29 cellular contexts compared by ENCODE assay signal in genomic region chrX:116726806-116727205, GRCh38.
"Had no signal": no experiment of that assay in that cellular context is flagged by ENCODE, and none has a peak within 500 bp of the region (broad histone marks: within the 10 kb centered on the region; RNA-seq: fewer than 3 reads in every experiment).

No MANE protein-coding gene starts in this region.

- H3K9me3 ChIP-seq: ascending aorta, body of pancreas had no signal

- DNase-seq: activated CD4-positive, alpha-beta T cell treated with anti-CD3 and anti-CD28 coated beads for 36 hours; activated CD4-positive, alpha-beta T cell treated with anti-CD3 and anti-CD28 coated beads, Interleukin-2, amount 50 U/mL, for 1 hour; activated CD8-positive, alpha-beta memory T cell treated with anti-CD3 and anti-CD28 coated beads, Interleukin-2, amount 50 U/mL, for 48 hours; activated CD8-positive, alpha-beta T cell treated with anti-CD3 and anti-CD28 coated beads for 36 hours; activated effector memory CD4-positive, alpha-beta T cell treated with Interleukin-2 at 50 U/mL for 16 hours; activated naive CD4-positive, alpha-beta T cell; activated naive CD8-positive, alpha-beta T cell treated with anti-CD3 and anti-CD28 coated beads, Interleukin-2, amount 50 U/mL, for 24 hours; activated T-cell treated with anti-CD3 and anti-CD28 coated beads, Interleukin-2, amount 50 U/mL, for 1 hour; amniotic stem cell; body of pancreas; NCI-H1092; NCI-H1417 treated with DMSO at 0.1 percent for 48 hours; NCI-H1694; NCI-H2029; NCI-H2107; NCI-H2171 treated with DMSO at 0.1 percent for 48 hours; NCI-H226; NCI-H526; NCI-H82; OCI-M1; RPMI8226; T-helper 1 cell had no signal

- H3K27me3 ChIP-seq: ascending aorta, body of pancreas had no signal

- H3K27ac Mint-ChIP-seq: activated CD4-positive, alpha-beta T cell treated with anti-CD3 and anti-CD28 coated beads for 36 hours; activated CD8-positive, alpha-beta T cell treated with anti-CD3 and anti-CD28 coated beads for 36 hours; activated naive CD4-positive, alpha-beta T cell treated with anti-CD3 and anti-CD28 coated beads, Interleukin-2, amount 50 U/mL, for 72 hours; activated naive CD8-positive, alpha-beta T cell treated with anti-CD3 and anti-CD28 coated beads, Interleukin-2, amount 50 U/mL, for 24 hours; activated T-helper 1 cell treated with anti-CD3 and anti-CD28 coated beads, Interleukin-12 subunit alpha, Interleukin-12 subunit beta, Interleukin-2, Interleukin-4 antibody, amounts not matched to agents 30 ng/mL and 10 ng/mL and 1 ng/mL, durations not matched to agents 14 hours and 24 hours and 36 hours had no signal

- H3K36me3 ChIP-seq: ascending aorta had no signal

- H3K4me1 ChIP-seq: ascending aorta, body of pancreas had no signal

- H3K4me2 ChIP-seq: KMS-11 had no signal

- H3K27me3 Mint-ChIP-seq: activated CD4-positive, alpha-beta T cell treated with anti-CD3 and anti-CD28 coated beads for 36 hours; activated CD8-positive, alpha-beta T cell treated with anti-CD3 and anti-CD28 coated beads for 36 hours; activated naive CD8-positive, alpha-beta T cell treated with anti-CD3 and anti-CD28 coated beads, Interleukin-2, amount 50 U/mL, for 24 hours; central memory CD8-positive, alpha-beta T cell had no signal

- H3K27ac ChIP-seq: ascending aorta, body of pancreas, KMS-11, SK-N-MC, VCaP had no signal

- H3K9ac ChIP-seq: KMS-11 had no signal

- H3K4me3 Mint-ChIP-seq: activated CD4-positive, alpha-beta T cell treated with anti-CD3 and anti-CD28 coated beads for 36 hours; activated CD8-positive, alpha-beta T cell treated with anti-CD3 and anti-CD28 coated beads for 36 hours; activated naive CD8-positive, alpha-beta T cell treated with anti-CD3 and anti-CD28 coated beads, Interleukin-2, amount 50 U/mL, for 24 hours; activated T-helper 1 cell treated with anti-CD3 and anti-CD28 coated beads, Interleukin-12 subunit alpha, Interleukin-12 subunit beta, Interleukin-2, Interleukin-4 antibody, amounts not matched to agents 30 ng/mL and 10 ng/mL and 1 ng/mL, durations not matched to agents 14 hours and 24 hours and 36 hours; central memory CD8-positive, alpha-beta T cell had no signal

- H3K9me3 Mint-ChIP-seq: activated CD8-positive, alpha-beta T cell treated with anti-CD3 and anti-CD28 coated beads for 36 hours; activated naive CD8-positive, alpha-beta T cell treated with anti-CD3 and anti-CD28 coated beads, Interleukin-2, amount 50 U/mL, for 24 hours; activated T-helper 1 cell treated with anti-CD3 and anti-CD28 coated beads, Interleukin-12 subunit alpha, Interleukin-12 subunit beta, Interleukin-2, Interleukin-4 antibody, amounts not matched to agents 30 ng/mL and 10 ng/mL and 1 ng/mL, durations not matched to agents 14 hours and 24 hours and 36 hours had no signal

- H3K4me3 ChIP-seq: ascending aorta, body of pancreas, SK-N-MC had no signal

- H3K4me1 Mint-ChIP-seq: activated CD4-positive, alpha-beta T cell treated with anti-CD3 and anti-CD28 coated beads for 36 hours; activated naive CD8-positive, alpha-beta T cell treated with anti-CD3 and anti-CD28 coated beads, Interleukin-2, amount 50 U/mL, for 24 hours; central memory CD8-positive, alpha-beta T cell had no signal
